2 cellular contexts compared by ENCODE assay signal in the genomic region with DNA sequence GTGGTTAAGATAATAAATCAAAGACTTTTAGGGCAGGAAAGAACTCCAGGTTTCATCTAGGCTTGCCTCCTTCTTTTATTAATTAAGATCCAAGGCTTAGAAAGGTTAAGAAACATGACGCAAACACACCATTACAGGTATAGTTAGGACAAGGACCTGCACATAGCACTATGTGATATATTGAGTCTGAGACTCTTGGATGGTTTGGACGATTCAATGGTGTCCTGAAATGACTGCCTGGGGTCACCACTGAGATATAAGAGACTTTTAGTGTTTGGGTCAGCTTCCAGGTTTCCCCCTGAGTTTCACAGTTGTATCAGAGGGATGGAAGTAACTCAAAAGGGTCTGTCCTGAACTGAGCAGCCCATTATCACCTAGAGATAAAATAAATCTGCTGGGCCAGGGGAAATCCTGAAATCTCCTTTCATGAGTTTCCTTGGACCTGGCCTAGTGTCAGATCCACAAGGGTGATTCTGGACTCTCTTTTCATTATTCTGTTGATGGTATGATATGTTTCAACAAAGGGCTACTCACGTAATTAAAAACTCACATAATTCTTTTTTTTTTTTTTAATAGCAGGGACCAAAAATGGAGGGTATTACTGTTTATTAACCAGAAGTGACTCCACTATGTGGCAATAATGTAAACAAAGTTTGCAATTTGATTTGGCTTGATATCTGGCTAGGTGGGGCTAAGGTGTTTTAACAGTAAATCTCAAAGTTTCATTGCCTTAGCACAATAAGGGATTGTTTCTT.
TF ChIP-seq lines count a peak whose summit lies in the region.

No MANE protein-coding gene starts in this region.

TF ChIP-seq in liver, 16 proteins besides CTCF, POLR2A, EP300 and RAD21:
- peak in 1 of 2 donors; percentile 69 for TF ChIP-seq RXRA (IDR thresholded peaks at IDR 0.05)
- no peak for TF ChIP-seq NR2F2 (IDR thresholded peaks at IDR 0.05)
- peak; percentile 44 for TF ChIP-seq FOXA1 (IDR thresholded peaks at IDR 0.05)
- peak; percentile 71 for TF ChIP-seq FOXA2 (IDR thresholded peaks at IDR 0.05)
- no peak for TF ChIP-seq GABPA (IDR thresholded peaks at IDR 0.05 in 1 of 2, conservative IDR thresholded peaks at IDR 0.05 in 1 of 2)
- TF ChIP-seq, protein P1, sequence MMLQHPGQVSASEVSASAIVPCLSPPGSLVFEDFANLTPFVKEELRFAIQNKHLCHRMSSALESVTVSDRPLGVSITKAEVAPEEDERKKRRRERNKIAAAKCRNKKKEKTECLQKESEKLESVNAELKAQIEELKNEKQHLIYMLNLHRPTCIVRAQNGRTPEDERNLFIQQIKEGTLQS (IDR thresholded peaks at IDR 0.05), result peak; percentile 44
- no peak for TF ChIP-seq TAF1 (conservative IDR thresholded peaks at IDR 0.05)
- TF ChIP-seq, protein P2, sequence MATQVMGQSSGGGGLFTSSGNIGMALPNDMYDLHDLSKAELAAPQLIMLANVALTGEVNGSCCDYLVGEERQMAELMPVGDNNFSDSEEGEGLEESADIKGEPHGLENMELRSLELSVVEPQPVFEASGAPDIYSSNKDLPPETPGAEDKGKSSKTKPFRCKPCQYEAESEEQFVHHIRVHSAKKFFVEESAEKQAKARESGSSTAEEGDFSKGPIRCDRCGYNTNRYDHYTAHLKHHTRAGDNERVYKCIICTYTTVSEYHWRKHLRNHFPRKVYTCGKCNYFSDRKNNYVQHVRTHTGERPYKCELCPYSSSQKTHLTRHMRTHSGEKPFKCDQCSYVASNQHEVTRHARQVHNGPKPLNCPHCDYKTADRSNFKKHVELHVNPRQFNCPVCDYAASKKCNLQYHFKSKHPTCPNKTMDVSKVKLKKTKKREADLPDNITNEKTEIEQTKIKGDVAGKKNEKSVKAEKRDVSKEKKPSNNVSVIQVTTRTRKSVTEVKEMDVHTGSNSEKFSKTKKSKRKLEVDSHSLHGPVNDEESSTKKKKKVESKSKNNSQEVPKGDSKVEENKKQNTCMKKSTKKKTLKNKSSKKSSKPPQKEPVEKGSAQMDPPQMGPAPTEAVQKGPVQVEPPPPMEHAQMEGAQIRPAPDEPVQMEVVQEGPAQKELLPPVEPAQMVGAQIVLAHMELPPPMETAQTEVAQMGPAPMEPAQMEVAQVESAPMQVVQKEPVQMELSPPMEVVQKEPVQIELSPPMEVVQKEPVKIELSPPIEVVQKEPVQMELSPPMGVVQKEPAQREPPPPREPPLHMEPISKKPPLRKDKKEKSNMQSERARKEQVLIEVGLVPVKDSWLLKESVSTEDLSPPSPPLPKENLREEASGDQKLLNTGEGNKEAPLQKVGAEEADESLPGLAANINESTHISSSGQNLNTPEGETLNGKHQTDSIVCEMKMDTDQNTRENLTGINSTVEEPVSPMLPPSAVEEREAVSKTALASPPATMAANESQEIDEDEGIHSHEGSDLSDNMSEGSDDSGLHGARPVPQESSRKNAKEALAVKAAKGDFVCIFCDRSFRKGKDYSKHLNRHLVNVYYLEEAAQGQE (IDR thresholded peaks at IDR 0.05), result peak; percentile 56
- no peak for TF ChIP-seq SP1 (IDR thresholded peaks at IDR 0.05)
- TF ChIP-seq, protein P3, sequence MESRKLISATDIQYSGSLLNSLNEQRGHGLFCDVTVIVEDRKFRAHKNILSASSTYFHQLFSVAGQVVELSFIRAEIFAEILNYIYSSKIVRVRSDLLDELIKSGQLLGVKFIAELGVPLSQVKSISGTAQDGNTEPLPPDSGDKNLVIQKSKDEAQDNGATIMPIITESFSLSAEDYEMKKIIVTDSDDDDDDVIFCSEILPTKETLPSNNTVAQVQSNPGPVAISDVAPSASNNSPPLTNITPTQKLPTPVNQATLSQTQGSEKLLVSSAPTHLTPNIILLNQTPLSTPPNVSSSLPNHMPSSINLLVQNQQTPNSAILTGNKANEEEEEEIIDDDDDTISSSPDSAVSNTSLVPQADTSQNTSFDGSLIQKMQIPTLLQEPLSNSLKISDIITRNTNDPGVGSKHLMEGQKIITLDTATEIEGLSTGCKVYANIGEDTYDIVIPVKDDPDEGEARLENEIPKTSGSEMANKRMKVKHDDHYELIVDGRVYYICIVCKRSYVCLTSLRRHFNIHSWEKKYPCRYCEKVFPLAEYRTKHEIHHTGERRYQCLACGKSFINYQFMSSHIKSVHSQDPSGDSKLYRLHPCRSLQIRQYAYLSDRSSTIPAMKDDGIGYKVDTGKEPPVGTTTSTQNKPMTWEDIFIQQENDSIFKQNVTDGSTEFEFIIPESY (IDR thresholded peaks at IDR 0.05), result peak; percentile 40
- no peak for TF ChIP-seq HNF4G (IDR thresholded peaks at IDR 0.05)
- TF ChIP-seq YY1 (IDR thresholded peaks at IDR 0.05), result peak; percentile 93
- no peak for TF ChIP-seq EGR1 (IDR thresholded peaks at IDR 0.05; ENCODE audit: low read depth in 2 of 2)
- TF ChIP-seq, protein P4, sequence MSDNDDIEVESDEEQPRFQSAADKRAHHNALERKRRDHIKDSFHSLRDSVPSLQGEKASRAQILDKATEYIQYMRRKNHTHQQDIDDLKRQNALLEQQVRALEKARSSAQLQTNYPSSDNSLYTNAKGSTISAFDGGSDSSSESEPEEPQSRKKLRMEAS (IDR thresholded peaks at IDR 0.05), result peak; percentile 76
- TF ChIP-seq JUND (IDR thresholded peaks at IDR 0.05), result peak in 1 of 2 donors; percentile 75
- TF ChIP-seq HNF4A (conservative IDR thresholded peaks at IDR 0.05), result peak in 1 of 2 donors; percentile 60

TF ChIP-seq in HepG2, 621 proteins besides CTCF, POLR2A, EP300 and RAD21:
- no peak for TF ChIP-seq HNRNPLL (IDR thresholded peaks at IDR 0.05; ENCODE audit: low read depth, low read length, poor library complexity, severe bottlenecking)
- TF ChIP-seq ZNF83 (CRISPR knock-in tag; IDR thresholded peaks at IDR 0.05; ENCODE audit: borderline replicate concordance), result no peak
